In genomic region chr11:80346660-80347059, GRCh38 we compare ENCODE assay signal across 22 cellular contexts.
"Had no signal": no experiment of that assay in that cellular context is flagged by ENCODE, and none has a peak within 500 bp of the region (broad histone marks: within the 10 kb centered on the region; RNA-seq: fewer than 3 reads in every experiment).

No MANE protein-coding gene starts in this region.

- DNase-seq: activated CD4-positive, alpha-beta memory T cell treated with anti-CD3 and anti-CD28 coated beads for 36 hours; activated CD4-positive, alpha-beta T cell treated with anti-CD3 and anti-CD28 coated beads, Interleukin-2, amount 10 ng/mL, durations not matched to agents 24 days and 14 days; activated CD4-positive, CD25-positive, alpha-beta regulatory T cell treated with anti-CD3 and anti-CD28 coated beads, Interleukin-2, amount 50 U/mL, for 72 hours; activated CD8-positive, alpha-beta memory T cell treated with anti-CD3 and anti-CD28 coated beads for 24 hours; activated gamma-delta T cell; activated naive CD4-positive, alpha-beta T cell treated with anti-CD3 and anti-CD28 coated beads for 36 hours; activated T-cell treated with anti-CD3 and anti-CD28 coated beads, Interleukin-2, amount 50 U/mL, for 48 hours; caudate nucleus; IMR-90; Kasumi-1; KBM-7; NCI-H1048; NCI-H1930; NCI-H2171; NCI-H2227 treated with DMSO at 0.1 percent for 48 hours; NCI-H446 treated with DMSO at 0.1 percent for 48 hours; NCI-H524 treated with DMSO at 0.1 percent for 48 hours; NCI-H82; PC-3; SHP77 treated with DMSO at 0.1 percent for 48 hours had no signal

- ATAC-seq: activated T-helper 17 cell treated with anti-CD3 and anti-CD28 coated beads, Interleukin-2, amount 50 U/mL, for 72 hours; PC-3; WTC11 had no signal
